Comparison of ENCODE assay signal across 32 cellular contexts in the genomic region with DNA sequence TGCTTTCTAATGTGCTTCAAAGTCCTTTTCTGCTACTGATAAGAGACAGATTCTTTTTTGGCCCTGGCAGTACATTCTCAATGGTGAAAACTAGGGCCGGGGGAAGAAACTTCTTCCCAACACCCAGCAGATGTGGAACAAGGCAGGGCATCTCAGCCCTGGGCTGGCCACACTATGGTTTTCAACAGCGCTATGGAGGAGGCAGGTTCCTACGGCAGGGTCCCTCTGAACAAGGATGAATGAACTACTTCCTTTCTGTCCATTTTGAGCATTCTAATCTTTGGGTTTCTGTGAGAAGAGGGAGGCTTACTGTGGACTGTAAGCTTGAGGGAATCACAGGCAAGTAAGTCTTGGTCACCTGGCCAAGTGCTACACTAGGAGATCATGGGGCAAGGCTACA.
"Had no signal": no experiment of that assay in that cellular context is flagged by ENCODE, and none has a peak within 500 bp of the region (broad histone marks: within the 10 kb centered on the region; RNA-seq: fewer than 3 reads in every experiment).

No MANE protein-coding gene starts in this region.

- H3K4me3 ChIP-seq: body of pancreas, heart left ventricle, hepatocyte had no signal

- H3K4me2 ChIP-seq: hepatocyte had no signal

- FAIRE-seq: colon, endometrium, endothelial cell of umbilical vein, frontal cortex, TTC549 had no signal

- H3K9me3 Mint-ChIP-seq: activated CD4-positive, alpha-beta memory T cell treated with anti-CD3 and anti-CD28 coated beads, Interleukin-2, amount 10 ng/mL, durations not matched to agents 7 days and 5 days; activated CD4-positive, alpha-beta T cell treated with anti-CD3 and anti-CD28 coated beads, Interleukin-2, amount 10 ng/mL, durations not matched to agents 7 days and 5 days; activated T-cell treated with anti-CD3 and anti-CD28 coated beads, Interleukin-2, amount 50 U/mL, for 24 hours; activated T-cell treated with anti-CD3 and anti-CD28 coated beads, Interleukin-2, amount 50 U/mL, for 72 hours; T-helper 1 cell treated with Interleukin-12 subunit alpha and Interleukin-12 subunit beta and Interleukin-4 antibody, amounts not matched to agents 30 μg/mL and 1 μg/mL, for 36 hours; WTC11 had no signal

- ATAC-seq: activated T-cell treated with anti-CD3 and anti-CD28 coated beads, Interleukin-2, amount 50 U/mL, for 72 hours; body of pancreas; heart left ventricle; WTC11 had no signal

- H3K4me1 Mint-ChIP-seq: activated CD4-positive, alpha-beta memory T cell treated with anti-CD3 and anti-CD28 coated beads, Interleukin-2, amount 10 ng/mL, durations not matched to agents 7 days and 5 days; WTC11 had no signal

- H3K27me3 Mint-ChIP-seq: activated CD4-positive, alpha-beta memory T cell treated with anti-CD3 and anti-CD28 coated beads, Interleukin-2, amount 10 ng/mL, durations not matched to agents 7 days and 5 days; activated CD4-positive, alpha-beta T cell treated with anti-CD3 and anti-CD28 coated beads, Interleukin-2, amount 10 ng/mL, durations not matched to agents 7 days and 5 days; activated naive CD8-positive, alpha-beta T cell had no signal

- H2AFZ ChIP-seq: hepatocyte had no signal

- H3K27me3 ChIP-seq: body of pancreas, heart left ventricle, hepatocyte had no signal

- H3K9me3 ChIP-seq: body of pancreas, heart left ventricle had no signal

- DNase-seq: activated CD4-positive, alpha-beta memory T cell treated with anti-CD3 and anti-CD28 coated beads, Interleukin-2, amount 10 ng/mL, durations not matched to agents 7 days and 5 days; activated CD4-positive, alpha-beta T cell treated with anti-CD3 and anti-CD28 coated beads for 1 hour; activated CD4-positive, alpha-beta T cell treated with anti-CD3 and anti-CD28 coated beads for 4 hours; activated CD4-positive, alpha-beta T cell treated with anti-CD3 and anti-CD28 coated beads, Interleukin-2, amount 50 U/mL, for 4 hours; activated CD8-positive, alpha-beta memory T cell treated with anti-CD3 and anti-CD28 coated beads, Interleukin-2, amount 50 U/mL, for 48 hours; activated gamma-delta T cell; activated naive CD4-positive, alpha-beta T cell; activated naive CD4-positive, alpha-beta T cell treated with anti-CD3 and anti-CD28 coated beads, Interleukin-2, amount 50 U/mL, for 16 hours; activated T-cell treated with anti-CD3 and anti-CD28 coated beads for 4 hours; activated T-cell treated with anti-CD3 and anti-CD28 coated beads, Interleukin-2, amount 50 U/mL, for 24 hours; activated T-cell treated with anti-CD3 and anti-CD28 coated beads, Interleukin-2, amount 50 U/mL, for 72 hours; anterior cingulate cortex; body of pancreas; caudate nucleus; cortex of kidney; dermis blood vessel endothelial cell; effector CD8-positive, alpha-beta T cell; glutamatergic neuron; heart left ventricle; T-helper 9 cell had no signal

- H3K79me2 ChIP-seq: hepatocyte had no signal

- H3K4me3 Mint-ChIP-seq: activated CD4-positive, alpha-beta memory T cell treated with anti-CD3 and anti-CD28 coated beads, Interleukin-2, amount 10 ng/mL, durations not matched to agents 7 days and 5 days; activated CD4-positive, alpha-beta T cell treated with anti-CD3 and anti-CD28 coated beads, Interleukin-2, amount 10 ng/mL, durations not matched to agents 7 days and 5 days; activated naive CD8-positive, alpha-beta T cell; activated T-cell treated with anti-CD3 and anti-CD28 coated beads, Interleukin-2, amount 50 U/mL, for 24 hours; activated T-cell treated with anti-CD3 and anti-CD28 coated beads, Interleukin-2, amount 50 U/mL, for 72 hours; T-helper 1 cell treated with Interleukin-12 subunit alpha and Interleukin-12 subunit beta and Interleukin-4 antibody, amounts not matched to agents 30 μg/mL and 1 μg/mL, for 36 hours; WTC11 had no signal

- H3K36me3 Mint-ChIP-seq: activated naive CD8-positive, alpha-beta T cell; WTC11 had no signal

- H3K27ac Mint-ChIP-seq: activated CD4-positive, alpha-beta memory T cell treated with anti-CD3 and anti-CD28 coated beads, Interleukin-2, amount 10 ng/mL, durations not matched to agents 7 days and 5 days; activated CD4-positive, alpha-beta T cell treated with anti-CD3 and anti-CD28 coated beads, Interleukin-2, amount 10 ng/mL, durations not matched to agents 7 days and 5 days; activated naive CD8-positive, alpha-beta T cell; activated T-cell treated with anti-CD3 and anti-CD28 coated beads, Interleukin-2, amount 50 U/mL, for 24 hours; activated T-cell treated with anti-CD3 and anti-CD28 coated beads, Interleukin-2, amount 50 U/mL, for 72 hours; T-helper 1 cell treated with Interleukin-12 subunit alpha and Interleukin-12 subunit beta and Interleukin-4 antibody, amounts not matched to agents 30 μg/mL and 1 μg/mL, for 36 hours; WTC11 had no signal

- H3K27ac ChIP-seq: body of pancreas, epithelial cell of prostate, heart left ventricle, hepatocyte, VCaP had no signal

- H3K4me1 ChIP-seq: body of pancreas, heart left ventricle had no signal
